10 cellular contexts compared by ENCODE assay signal in genomic region chr2:211035548-211036185, GRCh38.
A peak's percentile ranks its signal among the peaks of the same experiment; 100 is the strongest.
DNase-seq lines count a peak whose midpoint lies in the region; ATAC-seq and FAIRE-seq lines count a peak whose summit lies in the region.
"Had no signal": no experiment of that assay in that cellular context is flagged by ENCODE, and none has a peak within 500 bp of the region (broad histone marks: within the 10 kb centered on the region; RNA-seq: fewer than 3 reads in every experiment).

No MANE protein-coding gene starts in this region.

- DNase-seq in NCI-H1417 (lab: John Stamatoyannopoulos, UW): peak in 2 of 3 experiments; percentile 23 to 36
- no peak for DNase-seq in NCI-H1417 treated with DMSO at 0.1 percent for 48 hours (lab: John Stamatoyannopoulos, UW)
- DNase-seq in RCC 7860 (ENCODE audit: low spot score): peak; percentile 9
- DNase-seq in iPS-NIHi7 (ENCODE audit: extremely low spot score): peak; percentile 15
- no peak for DNase-seq in effector CD4-positive, alpha-beta T cell
- DNase-seq in activated naive CD4-positive, alpha-beta T cell treated with Interleukin-2 at 50 U/mL for 16 hours: no peak
- no peak for DNase-seq in stimulated activated CD4-positive, alpha-beta T cell treated with anti-CD3 and anti-CD28 coated beads, Interleukin-15, amount 100 ng/mL, for 24 hours
- DNase-seq: activated B cell treated with CpG ODN at 0.5 μM for 24 hours, naive B cell had no signal

- FAIRE-seq in RCC 7860 (lab: Jason Lieb, UNC): no peak

- peak; percentile 57 for ATAC-seq in HG02884 (IDR thresholded peaks at IDR 0.05; ENCODE audit: unreplicated experiment)

Comparison
In these comparisons a context has a peak if more than half of its experiments do, and no peak if none do; other contexts are left out.
1. DNase-seq: peak in NCI-H1417 (2 of 3), RCC 7860 (single experiment) and iPS-NIHi7 (single experiment); none in NCI-H1417 treated with DMSO at 0.1 percent for 48 hours (single experiment), effector CD4-positive, alpha-beta T cell (single experiment), activated naive CD4-positive, alpha-beta T cell treated with Interleukin-2 at 50 U/mL for 16 hours (single experiment) and stimulated activated CD4-positive, alpha-beta T cell treated with anti-CD3 and anti-CD28 coated beads, Interleukin-15, amount 100 ng/mL, for 24 hours (single experiment).